In genomic region chr2:206157014-206157413, GRCh38 we compare ENCODE assay signal across 1 cellular context.
TF ChIP-seq lines count a peak whose summit lies in the region.

No MANE protein-coding gene starts in this region.

TF ChIP-seq in HepG2, 621 proteins besides CTCF, POLR2A, EP300 and RAD21:
- TF ChIP-seq ZBTB38 (CRISPR knock-in tag; IDR thresholded peaks at IDR 0.05) (peak; percentile 70), ZBTB33 (CRISPR knock-in tag; IDR thresholded peaks at IDR 0.05) (0 out of 2 replicates have a peak, but pooled peaks have one; percentile 11)
